In the genomic region with DNA sequence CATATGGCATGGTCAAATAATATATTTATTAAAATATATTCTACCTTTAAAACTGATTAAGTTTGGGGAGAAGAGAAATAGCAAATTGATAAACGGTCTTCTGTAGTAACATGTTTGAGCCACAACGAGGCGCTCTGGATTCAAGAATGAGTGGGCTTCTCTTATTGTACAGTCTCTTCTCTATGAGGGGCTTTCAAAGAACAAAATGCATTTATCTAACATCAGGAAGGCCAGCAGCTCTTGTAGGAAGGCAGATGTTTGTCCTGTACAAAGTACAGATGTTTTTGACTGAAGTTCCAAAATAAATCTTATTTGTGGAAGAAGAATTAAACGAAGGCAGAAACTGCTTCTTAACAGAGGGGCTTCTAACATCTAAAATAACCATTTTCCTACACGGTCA, we compare ENCODE assay signal across 8 cellular contexts.
DNase-seq lines count a peak whose midpoint lies in the region; ATAC-seq and TF ChIP-seq lines count a peak whose summit lies in the region.

No MANE protein-coding gene starts in this region.

- no peak overlapping the region for H3K27ac Mint-ChIP-seq in natural killer cell
- H3K27ac Mint-ChIP-seq in natural killer cell treated with Interleukin-12 subunit alpha and Interleukin-12 subunit beta and Interleukin-15 and Interleukin-18, amount 100 ng/mL, for 72 hours, result no peak overlapping the region

- no peaks in the 10 kb centered on the region for H3K27me3 Mint-ChIP-seq in natural killer cell (ENCODE audit: low read depth in 2 of 2)
- H3K27me3 Mint-ChIP-seq in natural killer cell treated with Interleukin-12 subunit alpha and Interleukin-12 subunit beta and Interleukin-15 and Interleukin-18, amount 100 ng/mL, for 72 hours, result no peaks in the 10 kb centered on the region

- 42 to 46% methylated on average over 5 of the region's 5 CpGs for WGBS in lower leg skin, 2 donors

- H3K36me3 Mint-ChIP-seq in natural killer cell, result no peaks in the 10 kb centered on the region
- no peaks in the 10 kb centered on the region for H3K36me3 Mint-ChIP-seq in natural killer cell treated with Interleukin-12 subunit alpha and Interleukin-12 subunit beta and Interleukin-15 and Interleukin-18, amount 100 ng/mL, for 72 hours

- DNase-seq in natural killer cell (no peak), NCI-H526 treated with DMSO at 0.1 percent for 48 hours (lab: John Stamatoyannopoulos, UW) (peak; percentile 9), dedifferentiated amniotic fluid mesenchymal stem cell (ENCODE audit: extremely low spot score) (peak; percentile 51), myocyte (ENCODE audit: low read depth) (peak; percentile 63), NOMO-1 treated with DMSO at 0.1 percent for 48 hours (lab: John Stamatoyannopoulos, UW; ENCODE audit: unreplicated experiment) (no peak), lower leg skin (ENCODE audit: low spot score in 2 of 2) (no peak)
- DNase-seq in natural killer cell treated with Interleukin-12 subunit alpha and Interleukin-12 subunit beta and Interleukin-15 and Interleukin-18, amount 100 ng/mL, for 72 hours (ENCODE audit: low spot score), result no peak

- no peak overlapping the region for H3K4me3 ChIP-seq in lower leg skin (ENCODE audit: low read depth, poor library complexity, severe bottlenecking)

- H3K4me3 Mint-ChIP-seq in natural killer cell, result no peak overlapping the region
- no peak overlapping the region for H3K4me3 Mint-ChIP-seq in natural killer cell treated with Interleukin-12 subunit alpha and Interleukin-12 subunit beta and Interleukin-15 and Interleukin-18, amount 100 ng/mL, for 72 hours

- TF ChIP-seq POLR2A in lower leg skin (IDR thresholded peaks at IDR 0.05), result no peak

- H3K4me1 Mint-ChIP-seq in natural killer cell, result peaks cover 20 to 26% of the 10 kb centered on the region in 2 donors
- peaks cover 9 to 11% of the 10 kb centered on the region in 2 donors for H3K4me1 Mint-ChIP-seq in natural killer cell treated with Interleukin-12 subunit alpha and Interleukin-12 subunit beta and Interleukin-15 and Interleukin-18, amount 100 ng/mL, for 72 hours (ENCODE audit: low read depth in 2 of 2)

- intact Hi-C loops in natural killer cell (cut with micrococcal nuclease) (loop anchor here (10.0 kb wide), 1 partner anchor 1219 kb away; no protein-coding TSS in a partner anchor), lower leg skin (cut with DNase I; ENCODE audit: low total_unique reads) (no loop called here)

- H3K9me3 Mint-ChIP-seq in natural killer cell, result no peaks in the 10 kb centered on the region
- no peaks in the 10 kb centered on the region for H3K9me3 Mint-ChIP-seq in natural killer cell treated with Interleukin-12 subunit alpha and Interleukin-12 subunit beta and Interleukin-15 and Interleukin-18, amount 100 ng/mL, for 72 hours

- ATAC-seq in natural killer cell (no peak), HG03520 (IDR thresholded peaks at IDR 0.05; ENCODE audit: unreplicated experiment) (no peak)
- no peak for ATAC-seq in natural killer cell treated with Interleukin-12 subunit alpha and Interleukin-12 subunit beta and Interleukin-15 and Interleukin-18, amount 100 ng/mL, for 72 hours

- TF ChIP-seq CTCF in natural killer cell (IDR thresholded peaks at IDR 0.05) (peak; percentile 31), lower leg skin (IDR thresholded peaks at IDR 0.05) (no peak)

Comparison
In these comparisons a context has a peak if more than half of its experiments do, and no peak if none do; other contexts are left out.
1. DNase-seq: peak in NCI-H526 treated with DMSO at 0.1 percent for 48 hours (single experiment), dedifferentiated amniotic fluid mesenchymal stem cell (single experiment) and myocyte (single experiment); none in natural killer cell (single experiment), natural killer cell treated with Interleukin-12 subunit alpha and Interleukin-12 subunit beta and Interleukin-15 and Interleukin-18, amount 100 ng/mL, for 72 hours (single experiment), NOMO-1 treated with DMSO at 0.1 percent for 48 hours (single experiment) and lower leg skin (0 of 2).